Comparison of ENCODE assay signal across 1 cellular context in genomic region chr12:92421042-92421441, GRCh38.
TF ChIP-seq lines count a peak whose summit lies in the region.

No MANE protein-coding gene starts in this region.

TF ChIP-seq in GM12878, 131 proteins besides CTCF, POLR2A, EP300 and RAD21 (continued from another document):
- TF ChIP-seq E2F8 (IDR thresholded peaks at IDR 0.05; ENCODE audit: low read depth, partially characterized antibody) = no peak
- no peak for TF ChIP-seq PAX8 (IDR thresholded peaks at IDR 0.05)
- no peak for TF ChIP-seq ZNF622 (IDR thresholded peaks at IDR 0.05)
